2 cellular contexts compared by ENCODE assay signal in the genomic region with DNA sequence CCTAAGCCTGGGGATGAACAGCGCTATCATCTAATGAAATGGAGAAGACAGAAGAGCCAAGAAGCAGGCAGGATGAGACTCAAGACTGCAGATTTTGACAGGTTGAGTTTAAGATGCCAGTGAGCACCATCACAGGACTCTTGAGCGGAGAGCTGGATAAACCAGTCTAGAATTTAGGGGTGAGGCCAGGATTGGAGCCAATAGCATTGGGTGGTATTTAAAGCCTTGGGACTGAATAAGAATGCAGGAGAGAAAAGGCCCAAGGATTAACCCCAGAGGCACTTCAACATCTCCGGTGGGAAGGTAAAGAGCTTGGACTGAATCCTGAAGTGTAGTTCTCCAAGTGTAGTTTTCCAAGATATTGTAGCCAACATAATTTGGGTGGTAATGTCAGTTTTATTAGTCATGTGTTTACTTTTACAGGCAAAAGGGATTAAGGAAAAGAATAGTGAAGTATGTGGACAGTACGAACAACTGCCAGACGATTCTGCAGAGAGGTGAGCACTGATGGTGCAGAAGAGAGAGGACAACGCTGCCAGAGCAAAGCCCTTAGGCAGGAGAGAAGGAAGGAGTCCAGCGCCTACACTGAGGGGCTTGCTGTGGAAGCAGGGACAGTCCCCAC.
TF ChIP-seq lines count a peak whose summit lies in the region.

No MANE protein-coding gene starts in this region.

TF ChIP-seq in IMR-90, 13 proteins besides CTCF, POLR2A, EP300 and RAD21:
- TF ChIP-seq NFE2L2 (IDR thresholded peaks at IDR 0.05; ENCODE audit: low read depth, low read length) (no peak), CHD1 (IDR thresholded peaks at IDR 0.05; ENCODE audit: low read depth, low read length) (no peak), RCOR1 (IDR thresholded peaks at IDR 0.05; ENCODE audit: insufficient replicate concordance, low read length) (no peak), RFX5 (IDR thresholded peaks at IDR 0.05; ENCODE audit: low read depth, low read length) (no peak)

TF ChIP-seq in SK-N-SH treated with all-trans-retinoic acid at 6 μM for 48 hours, 23 proteins besides CTCF, POLR2A, EP300 and RAD21:
- TF ChIP-seq ARNTL (CRISPR knock-in tag; IDR thresholded peaks at IDR 0.05; ENCODE audit: borderline replicate concordance, low read depth) (no peak), ZFP3 (CRISPR knock-in tag; IDR thresholded peaks at IDR 0.05) (no peak), ZNF565 (CRISPR knock-in tag; conservative IDR thresholded peaks at IDR 0.05; ENCODE audit: low read depth) (no peak), OSR1 (CRISPR knock-in tag; IDR thresholded peaks at IDR 0.05) (no peak), BACH2 (CRISPR knock-in tag; IDR thresholded peaks at IDR 0.05; ENCODE audit: borderline replicate concordance) (no peak), RARB (CRISPR knock-in tag; IDR thresholded peaks at IDR 0.05) (no peak)
